In genomic region chr5:73374520-73375235, GRCh38 we compare ENCODE assay signal across 16 cellular contexts.
A peak's percentile ranks its signal among the peaks of the same experiment; 100 is the strongest.
DNase-seq lines count a peak whose midpoint lies in the region; ATAC-seq and TF ChIP-seq lines count a peak whose summit lies in the region.
"Had no signal": no experiment of that assay in that cellular context is flagged by ENCODE, and none has a peak within 500 bp of the region (broad histone marks: within the 10 kb centered on the region; RNA-seq: fewer than 3 reads in every experiment).

No MANE protein-coding gene starts in this region.

- no peak overlapping the region for H3K4me3 ChIP-seq in astrocyte of the spinal cord (ENCODE audit: low read depth, low read length)
- H3K4me3 ChIP-seq: HAP-1, lower lobe of right lung, SK-N-MC had no signal

- DNase-seq in AG08395 (ENCODE audit: low spot score), result peak; percentile 60
- peak; percentile 81 for DNase-seq in LHCN-M2 (ENCODE audit: low read depth)
- peak; percentile 66 for DNase-seq in astrocyte of the spinal cord (ENCODE audit: low read depth, low spot score)
- peak; percentile 86 for DNase-seq in kidney glomerular epithelial cell (lab: John Stamatoyannopoulos, UW)
- DNase-seq in activated naive CD4-positive, alpha-beta T cell treated with Interleukin-2 at 50 U/mL for 16 hours, result no peak
- no peak for DNase-seq in NCI-H1092 (lab: John Stamatoyannopoulos, UW)
- DNase-seq: activated CD8-positive, alpha-beta T cell treated with anti-CD3 and anti-CD28 coated beads for 36 hours; activated effector memory CD4-positive, alpha-beta T cell treated with Interleukin-2 at 50 U/mL for 16 hours; Calu3; lower lobe of right lung; NK-92 treated with Interleukin-12 subunit alpha and Interleukin-12 subunit beta, amount 100 ng/mL, for 24 hours; small intestine had no signal

- no peak for TF ChIP-seq CTCF in astrocyte of the spinal cord (IDR thresholded peaks at IDR 0.05; ENCODE audit: low read depth, low read length)

- ATAC-seq in HG03432 (IDR thresholded peaks at IDR 0.05; ENCODE audit: unreplicated experiment), result no peak
- ATAC-seq in HG03039 (IDR thresholded peaks at IDR 0.05; ENCODE audit: unreplicated experiment), result no peak
- ATAC-seq: activated CD8-positive, alpha-beta T cell treated with anti-CD3 and anti-CD28 coated beads for 36 hours; lower lobe of right lung had no signal

- in situ Hi-C loops in astrocyte of the spinal cord (cut with HindIII; ENCODE audit: low sequenced_read_pairs), result no loop called here

Comparison
In these comparisons a context has a peak if more than half of its experiments do, and no peak if none do; other contexts are left out.
1. DNase-seq: peak in AG08395 (single experiment), LHCN-M2 (single experiment), astrocyte of the spinal cord (single experiment) and kidney glomerular epithelial cell (single experiment); none in activated naive CD4-positive, alpha-beta T cell treated with Interleukin-2 at 50 U/mL for 16 hours (single experiment) and NCI-H1092 (single experiment).